ENCODE assay signal across 8 cellular contexts in genomic region chr21:45228171-45228641, GRCh38. TPM values are rescaled to one million over a fixed set of nuclear protein-coding genes. Genes with fewer than 3 reads are reported as not detected.
DNase-seq lines count a peak whose midpoint lies in the region; ATAC-seq, FAIRE-seq and TF ChIP-seq lines count a peak whose summit lies in the region.

No MANE protein-coding gene starts in this region.

- peak; percentile 92 to 93 for ATAC-seq in activated CD4-positive, CD25-positive, alpha-beta regulatory T cell treated with anti-CD3 and anti-CD28 coated beads, Interleukin-2, amount 50 U/mL, for 24 hours
- no peak for ATAC-seq in GM18870 (IDR thresholded peaks at IDR 0.05; ENCODE audit: unreplicated experiment)

- intact Hi-C loops in kidney (cut with DNase I): no loop called here

- peak; percentile 97 for FAIRE-seq in bronchial epithelial cell (lab: Jason Lieb, UNC)
- FAIRE-seq in kidney (lab: Jason Lieb, UNC): no peak

- no peak overlapping the region for H3K27ac ChIP-seq in kidney (ENCODE audit: low read depth in 2 of 2, low read length in 2 of 2)

- DNase-seq in GM03348 (ENCODE audit: low spot score): peak; percentile 90
- peak; percentile 85 for DNase-seq in bronchial epithelial cell (ENCODE audit: low read depth)
- peak; percentile 92 for DNase-seq in renal cortical epithelial cell (ENCODE audit: low read depth)
- no peak for DNase-seq in DMS153 treated with DMSO at 0.1 percent for 48 hours (lab: John Stamatoyannopoulos, UW; ENCODE audit: unreplicated experiment)
- DNase-seq in NCI-H2107 treated with DMSO at 0.1 percent for 48 hours (lab: John Stamatoyannopoulos, UW; ENCODE audit: unreplicated experiment): no peak
- no peak for DNase-seq in kidney

- no peaks in the 10 kb centered on the region for H3K9me3 ChIP-seq in kidney (ENCODE audit: control insufficient read depth in 1 of 2, low read length in 2 of 2)

- H3K4me3 ChIP-seq in bronchial epithelial cell (ENCODE audit: low read depth, low read length) (no peak overlapping the region), kidney (ENCODE audit: low read length in 2 of 2) (no peak overlapping the region)

- TF ChIP-seq CTCF in bronchial epithelial cell (IDR thresholded peaks at IDR 0.05; ENCODE audit: insufficient read depth, low read length, severe bottlenecking): no peak
- no peak for TF ChIP-seq CTCF in kidney (IDR thresholded peaks at IDR 0.05; ENCODE audit: borderline replicate concordance, extremely low read depth, insufficient read depth)

- H3K27me3 ChIP-seq in bronchial epithelial cell (ENCODE audit: control insufficient read depth, insufficient read depth, low read length): no peaks in the 10 kb centered on the region

- H3K4me1 ChIP-seq in kidney (ENCODE audit: control insufficient read depth in 1 of 2, insufficient read depth in 1 of 2, low read depth in 1 of 2, low read length in 2 of 2): no peaks in the 10 kb centered on the region

- H3K9ac ChIP-seq in kidney (ENCODE audit: low read length in 2 of 2): no peak overlapping the region

- H3K36me3 ChIP-seq in bronchial epithelial cell (ENCODE audit: control insufficient read depth, insufficient read depth, low read length) (no peaks in the 10 kb centered on the region), kidney (ENCODE audit: control insufficient read depth in 1 of 2, insufficient read depth in 2 of 2, low read length in 2 of 2) (no peaks in the 10 kb centered on the region)

RNA-seq across cellular contexts. Expression of gene POFUT2, which starts 59.5 kb away (rescaled TPM):
- total RNA-seq in bronchial epithelial cell (8.6 and 9.0 TPM in 2 replicates), renal cortical epithelial cell (24.3 and 35.5 TPM in 2 replicates), kidney (30.2 TPM)
- 18.3 TPM for polyA plus RNA-seq in kidney (ENCODE audit: insufficient read depth, low read depth, low replicate concordance)

Comparison
In these comparisons a context has a peak if more than half of its experiments do, and no peak if none do; other contexts are left out.
1. DNase-seq: peak in GM03348 (single experiment), bronchial epithelial cell (single experiment) and renal cortical epithelial cell (single experiment); none in DMS153 treated with DMSO at 0.1 percent for 48 hours (single experiment), NCI-H2107 treated with DMSO at 0.1 percent for 48 hours (single experiment) and kidney (single experiment).